ENCODE assay signal across 14 cellular contexts in the genomic region with DNA sequence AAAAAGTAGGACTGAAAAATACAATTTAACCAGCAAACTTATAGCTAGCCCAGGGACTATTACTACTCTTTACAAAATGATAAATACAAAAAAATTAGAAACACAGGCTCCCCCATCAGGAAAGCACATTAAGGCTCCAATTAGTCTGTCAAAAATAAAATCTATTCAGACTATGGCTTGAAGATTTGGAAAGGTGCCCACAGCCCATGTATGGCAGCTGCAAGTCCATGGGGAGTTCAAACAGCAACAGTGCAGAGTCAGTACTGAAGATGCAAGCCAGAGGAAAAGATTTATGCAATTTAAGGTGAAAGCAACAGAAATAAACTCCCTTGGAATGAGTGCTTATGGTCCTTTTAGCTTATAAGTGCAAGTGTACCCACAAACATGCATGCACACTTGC. TPM values are rescaled to one million over a fixed set of nuclear protein-coding genes. Genes with fewer than 3 reads are reported as not detected.
DNase-seq lines count a peak whose midpoint lies in the region; ATAC-seq and TF ChIP-seq lines count a peak whose summit lies in the region.
"Had no signal": no experiment of that assay in that cellular context is flagged by ENCODE, and none has a peak within 500 bp of the region (broad histone marks: within the 10 kb centered on the region; RNA-seq: fewer than 3 reads in every experiment).

No MANE protein-coding gene starts in this region.

- peaks cover 0 to 26% (median 9%) of the 10 kb centered on the region in 5 donors for H3K36me3 Mint-ChIP-seq in naive thymus-derived CD4-positive, alpha-beta T cell

- POLR2A ChIA-PET in OCI-LY7 (lab: Charles Lee): interaction anchor here (1.0 to 1.9 kb wide), 4 partner anchors 8 to 28 kb away, joined by 5 to 10 read pairs (median 6); no protein-coding TSS in a partner anchor
- POLR2A ChIA-PET in naive thymus-derived CD4-positive, alpha-beta T cell (lab: Charles Lee): no interaction called here

- no peaks in the 10 kb centered on the region for H3K27me3 Mint-ChIP-seq in naive thymus-derived CD4-positive, alpha-beta T cell
- H3K27me3 Mint-ChIP-seq: activated CD4-positive, alpha-beta T cell treated with anti-CD3 and anti-CD28 coated beads, Interleukin-2, amount 10 ng/mL, durations not matched to agents 7 days and 5 days; activated T-helper 17 cell treated with anti-CD3 and anti-CD28 coated beads, Interleukin-2, amount 50 U/mL, for 72 hours had no signal

- H3K9me3 ChIP-seq in BE2C (no peaks in the 10 kb centered on the region), OCI-LY7 (ENCODE audit: low read length) (no peaks in the 10 kb centered on the region), right cardiac atrium (ENCODE audit: control insufficient read depth, low read length) (no peaks in the 10 kb centered on the region)
- H3K9me3 ChIP-seq in naive thymus-derived CD4-positive, alpha-beta T cell (ENCODE audit: control insufficient read depth in 2 of 3, low read length in 3 of 3): no peaks in the 10 kb centered on the region
- H3K9me3 ChIP-seq: body of pancreas, MG63 had no signal

- no peak overlapping the region for H2AFZ ChIP-seq in OCI-LY7 (ENCODE audit: low read length)

- no peaks in the 10 kb centered on the region for H3K27me3 ChIP-seq in BE2C
- H3K27me3 ChIP-seq in right cardiac atrium (ENCODE audit: control insufficient read depth, insufficient read depth): no peaks in the 10 kb centered on the region
- H3K27me3 ChIP-seq in naive thymus-derived CD4-positive, alpha-beta T cell (ENCODE audit: control insufficient read depth in 2 of 2, insufficient read depth in 2 of 2, low read length in 2 of 2): no peaks in the 10 kb centered on the region
- H3K27me3 ChIP-seq: body of pancreas, MG63 had no signal

- H3K4me3 ChIP-seq in BE2C (ENCODE audit: low read depth, low read length): peak overlapping the region; percentile 43; the same call in 1 of the 2 replicates
- H3K4me3 ChIP-seq in OCI-LY7 (ENCODE audit: low read depth, low read length, poor library complexity, severe bottlenecking): no peak overlapping the region
- H3K4me3 ChIP-seq in right cardiac atrium (ENCODE audit: low read length): no peak overlapping the region
- H3K4me3 ChIP-seq in naive thymus-derived CD4-positive, alpha-beta T cell (ENCODE audit: low read length): no peak overlapping the region
- H3K4me3 ChIP-seq: body of pancreas, lung, MG63 had no signal

- peak overlapping the region; percentile 37 for H3K4me2 ChIP-seq in OCI-LY7 (ENCODE audit: low read length)

- intact Hi-C loops in OCI-LY7 (cut with micrococcal nuclease; ENCODE audit: unreplicated experiment): no loop called here
- intact Hi-C loops in right cardiac atrium (cut with DNase I): no loop called here
- intact Hi-C loops in posterior cingulate gyrus (cut with DNase I): no loop called here
- intact Hi-C loops in naive thymus-derived CD4-positive, alpha-beta T cell (cut with micrococcal nuclease): no loop called here

- TF ChIP-seq CTCF in BE2C (IDR thresholded peaks at IDR 0.05; ENCODE audit: low read depth, low read length): no peak
- TF ChIP-seq CTCF in OCI-LY7 (conservative IDR thresholded peaks at IDR 0.05; ENCODE audit: low read length): no peak

- BruUV-seq in OCI-LY7 (replicated peaks; lab: Mats Ljungman, UMichigan): no TSS peak

- no peaks in the 10 kb centered on the region for H3K79me2 ChIP-seq in OCI-LY7 (ENCODE audit: insufficient read depth, low read depth, low read length)

- H3K9me2 ChIP-seq in OCI-LY7 (ENCODE audit: insufficient read depth, low read length): no peaks in the 10 kb centered on the region

- H3K36me3 ChIP-seq in BE2C (no peaks in the 10 kb centered on the region), OCI-LY7 (ENCODE audit: insufficient read depth, low read length) (no peaks in the 10 kb centered on the region)
- H3K36me3 ChIP-seq in naive thymus-derived CD4-positive, alpha-beta T cell (ENCODE audit: control insufficient read depth in 2 of 3, insufficient read depth in 3 of 3, low read length in 3 of 3): no peaks in the 10 kb centered on the region
- H3K36me3 ChIP-seq: MG63 had no signal

- CTCF ChIA-PET in OCI-LY7 (lab: Charles Lee; ENCODE audit: unreplicated experiment): no interaction called here
- CTCF ChIA-PET in naive thymus-derived CD4-positive, alpha-beta T cell (lab: Charles Lee): no interaction called here

- peaks cover 4 to 36% (median 19%) of the 10 kb centered on the region in 7 donors for H3K4me1 Mint-ChIP-seq in naive thymus-derived CD4-positive, alpha-beta T cell
- H3K4me1 Mint-ChIP-seq: activated T-helper 17 cell treated with anti-CD3 and anti-CD28 coated beads, Interleukin-2, amount 50 U/mL, for 72 hours had no signal

- H3K4me3 Mint-ChIP-seq in naive thymus-derived CD4-positive, alpha-beta T cell: no peak overlapping the region
- H3K4me3 Mint-ChIP-seq: activated CD4-positive, alpha-beta T cell treated with anti-CD3 and anti-CD28 coated beads, Interleukin-2, amount 10 ng/mL, durations not matched to agents 7 days and 5 days; activated T-helper 17 cell treated with anti-CD3 and anti-CD28 coated beads, Interleukin-2, amount 50 U/mL, for 72 hours; H9 had no signal

- ATAC-seq in right cardiac atrium: peak; percentile 45 to 56
- no peak for ATAC-seq in naive thymus-derived CD4-positive, alpha-beta T cell
- ATAC-seq: activated T-helper 17 cell treated with anti-CD3 and anti-CD28 coated beads, Interleukin-2, amount 50 U/mL, for 72 hours; body of pancreas had no signal

- H3K27ac ChIP-seq in OCI-LY7 (ENCODE audit: low read depth, low read length, poor library complexity, severe bottlenecking) (no peak overlapping the region), right cardiac atrium (ENCODE audit: low read length) (peak overlapping the region; percentile 45)
- no peak overlapping the region for H3K27ac ChIP-seq in naive thymus-derived CD4-positive, alpha-beta T cell (ENCODE audit: low read depth, low read length)
- H3K27ac ChIP-seq: body of pancreas had no signal

- H4K20me1 ChIP-seq in OCI-LY7 (ENCODE audit: insufficient read depth, low read length): no peaks in the 10 kb centered on the region

- peaks cover 43% of the 10 kb centered on the region for H3K4me1 ChIP-seq in BE2C
- peaks cover 59% of the 10 kb centered on the region for H3K4me1 ChIP-seq in OCI-LY7 (ENCODE audit: insufficient read depth, low read length, poor library complexity, severe bottlenecking)
- H3K4me1 ChIP-seq in right cardiac atrium (ENCODE audit: control insufficient read depth, insufficient read depth, low read length): peaks cover 5% of the 10 kb centered on the region
- peaks cover 0 to 10% of the 10 kb centered on the region in 2 donors for H3K4me1 ChIP-seq in naive thymus-derived CD4-positive, alpha-beta T cell (ENCODE audit: control insufficient read depth in 2 of 2, insufficient read depth in 2 of 2, low read length in 2 of 2)

- no peaks in the 10 kb centered on the region for H3K9me3 Mint-ChIP-seq in naive thymus-derived CD4-positive, alpha-beta T cell
- H3K9me3 Mint-ChIP-seq: activated CD4-positive, alpha-beta T cell treated with anti-CD3 and anti-CD28 coated beads, Interleukin-2, amount 10 ng/mL, durations not matched to agents 7 days and 5 days; activated T-helper 17 cell treated with anti-CD3 and anti-CD28 coated beads, Interleukin-2, amount 50 U/mL, for 72 hours; H9 had no signal

- no peak overlapping the region for H3K27ac Mint-ChIP-seq in naive thymus-derived CD4-positive, alpha-beta T cell
- H3K27ac Mint-ChIP-seq: activated CD4-positive, alpha-beta T cell treated with anti-CD3 and anti-CD28 coated beads, Interleukin-2, amount 10 ng/mL, durations not matched to agents 7 days and 5 days; activated T-helper 17 cell treated with anti-CD3 and anti-CD28 coated beads, Interleukin-2, amount 50 U/mL, for 72 hours; H9 had no signal

- peak; percentile 85 for DNase-seq in BE2C
- peak; percentile 53 for DNase-seq in NCI-H1417 treated with DMSO at 0.1 percent for 48 hours (lab: John Stamatoyannopoulos, UW)
- DNase-seq in OCI-LY7 (ENCODE audit: low spot score): no peak
- DNase-seq in right cardiac atrium: peak in 1 of 3 donors; percentile 40
- no peak for DNase-seq in foreskin melanocyte
- DNase-seq in posterior cingulate gyrus: no peak
- DNase-seq in HUDEP-2 (lab: John Stamatoyannopoulos, UW; ENCODE audit: unreplicated experiment in 76 of 76): no peak
- DNase-seq in naive thymus-derived CD4-positive, alpha-beta T cell: no peak
- DNase-seq: activated CD4-positive, alpha-beta T cell treated with anti-CD3 and anti-CD28 coated beads, Interleukin-2, amount 10 ng/mL, durations not matched to agents 7 days and 5 days; H9; MG63 had no signal

RNA-seq across cellular contexts. Expression of a gene that starts 29.7 kb away (rescaled TPM):
- polyA plus RNA-seq in BE2C (2012; ENCODE audit: insufficient read depth, insufficient read length, low read depth): 30.2 TPM
- 8.0 and 29.3 TPM in 2 replicates for total RNA-seq in OCI-LY7 (2014; rRNA removed; shearing (Covaris generic))
- total RNA-seq in OCI-LY7 (2022): 23.8 and 25.4 TPM in 2 replicates
- total RNA-seq in right cardiac atrium: 10 to 100 TPM; 10.4 to 16.2 (median 14.2) TPM
- polyA plus RNA-seq in right cardiac atrium: 6.6 TPM
- total RNA-seq in naive thymus-derived CD4-positive, alpha-beta T cell: 10 to 100 TPM in 4 of 5 experiments, 1 to 10 TPM in 1; 9.7 to 20.8 (median 16.5) TPM
- 10 to 100 TPM; 11.9 to 78.0 TPM for polyA plus RNA-seq in naive thymus-derived CD4-positive, alpha-beta T cell

Comparison
In these comparisons a context has a peak if more than half of its experiments do, and no peak if none do; other contexts are left out.
1. DNase-seq: peak in BE2C (single experiment) and NCI-H1417 treated with DMSO at 0.1 percent for 48 hours (single experiment); none in OCI-LY7 (single experiment), foreskin melanocyte (single experiment), posterior cingulate gyrus (0 of 10), HUDEP-2 (0 of 76) and naive thymus-derived CD4-positive, alpha-beta T cell (0 of 9).